In genomic region chr17:3801043-3801746, GRCh38 we compare ENCODE assay signal across 8 cellular contexts. TPM values are rescaled to one million over a fixed set of nuclear protein-coding genes. Genes with fewer than 3 reads are reported as not detected.
DNase-seq lines count a peak whose midpoint lies in the region; ATAC-seq and TF ChIP-seq lines count a peak whose summit lies in the region.

A gene with protein sequence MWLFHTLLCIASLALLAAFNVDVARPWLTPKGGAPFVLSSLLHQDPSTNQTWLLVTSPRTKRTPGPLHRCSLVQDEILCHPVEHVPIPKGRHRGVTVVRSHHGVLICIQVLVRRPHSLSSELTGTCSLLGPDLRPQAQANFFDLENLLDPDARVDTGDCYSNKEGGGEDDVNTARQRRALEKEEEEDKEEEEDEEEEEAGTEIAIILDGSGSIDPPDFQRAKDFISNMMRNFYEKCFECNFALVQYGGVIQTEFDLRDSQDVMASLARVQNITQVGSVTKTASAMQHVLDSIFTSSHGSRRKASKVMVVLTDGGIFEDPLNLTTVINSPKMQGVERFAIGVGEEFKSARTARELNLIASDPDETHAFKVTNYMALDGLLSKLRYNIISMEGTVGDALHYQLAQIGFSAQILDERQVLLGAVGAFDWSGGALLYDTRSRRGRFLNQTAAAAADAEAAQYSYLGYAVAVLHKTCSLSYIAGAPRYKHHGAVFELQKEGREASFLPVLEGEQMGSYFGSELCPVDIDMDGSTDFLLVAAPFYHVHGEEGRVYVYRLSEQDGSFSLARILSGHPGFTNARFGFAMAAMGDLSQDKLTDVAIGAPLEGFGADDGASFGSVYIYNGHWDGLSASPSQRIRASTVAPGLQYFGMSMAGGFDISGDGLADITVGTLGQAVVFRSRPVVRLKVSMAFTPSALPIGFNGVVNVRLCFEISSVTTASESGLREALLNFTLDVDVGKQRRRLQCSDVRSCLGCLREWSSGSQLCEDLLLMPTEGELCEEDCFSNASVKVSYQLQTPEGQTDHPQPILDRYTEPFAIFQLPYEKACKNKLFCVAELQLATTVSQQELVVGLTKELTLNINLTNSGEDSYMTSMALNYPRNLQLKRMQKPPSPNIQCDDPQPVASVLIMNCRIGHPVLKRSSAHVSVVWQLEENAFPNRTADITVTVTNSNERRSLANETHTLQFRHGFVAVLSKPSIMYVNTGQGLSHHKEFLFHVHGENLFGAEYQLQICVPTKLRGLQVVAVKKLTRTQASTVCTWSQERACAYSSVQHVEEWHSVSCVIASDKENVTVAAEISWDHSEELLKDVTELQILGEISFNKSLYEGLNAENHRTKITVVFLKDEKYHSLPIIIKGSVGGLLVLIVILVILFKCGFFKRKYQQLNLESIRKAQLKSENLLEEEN (minus strand): TSS chr17:3801188. CDS start chr17:3801144, 44 bp downstream.

- H3K27ac ChIP-seq in DND-41 (ENCODE audit: low read length) (peak within 1 kb of the TSS; percentile 56), trophoblast cell (ENCODE audit: low read depth, low read length) (peak within 1 kb of the TSS; percentile 40)

- H3K4me1 ChIP-seq in DND-41 (ENCODE audit: insufficient read depth, low read length) (peaks cover 26% of the 10 kb centered on the region), trophoblast cell (ENCODE audit: control insufficient read depth in 1 of 2, insufficient read depth in 2 of 2, low read length in 2 of 2) (peaks cover 10 to 14% of the 10 kb centered on the region in 2 experiments)

- no peak within 1 kb of the TSS for H3K23ac ChIP-seq in trophoblast cell (ENCODE audit: low read length)

- no peaks in the 10 kb centered on the region for H3K79me1 ChIP-seq in trophoblast cell (ENCODE audit: low read length)

- H3K4me2 ChIP-seq in DND-41 (ENCODE audit: insufficient read depth, low read length) (no peak within 1 kb of the TSS), trophoblast cell (ENCODE audit: low read length) (no peak within 1 kb of the TSS)

- H3K9me3 Mint-ChIP-seq in activated B cell treated with CpG ODN at 0.5 μM for 24 hours, result no peaks in the 10 kb centered on the region

- H4K12ac ChIP-seq in trophoblast cell (ENCODE audit: low read depth, low read length), result peak within 1 kb of the TSS; percentile 50

- no peaks in the 10 kb centered on the region for H3K27me3 Mint-ChIP-seq in activated B cell treated with CpG ODN at 0.5 μM for 24 hours

- no peak for ATAC-seq in DND-41 (ENCODE audit: insufficient read depth, low read depth)
- ATAC-seq in activated B cell treated with CpG ODN at 0.5 μM for 24 hours (ENCODE audit: low read depth), result no peak
- no peak for ATAC-seq in Right ventricle myocardium superior (ENCODE audit: poor library complexity)
- ATAC-seq in HG02938 (IDR thresholded peaks at IDR 0.05; ENCODE audit: unreplicated experiment), result no peak
- no peak for ATAC-seq in GM21786 (IDR thresholded peaks at IDR 0.05; ENCODE audit: unreplicated experiment)

- peak within 1 kb of the TSS; percentile 25 for H3K18ac ChIP-seq in trophoblast cell (ENCODE audit: low read length)

- POLR2A ChIA-PET in activated B cell treated with CpG ODN at 0.5 μM for 24 hours (lab: Charles Lee), result interaction anchor here (1.0 kb wide), 1 partner anchor 342 kb away, joined by 3 read pairs; the partner anchor contains the start of genes CYB5D2 and ZZEF1

- H3K4me3 ChIP-seq in DND-41 (ENCODE audit: low read depth in 1 of 2, low read length in 2 of 2) (no peak within 1 kb of the TSS), trophoblast cell (ENCODE audit: low read depth, low read length) (no peak within 1 kb of the TSS)

- TF ChIP-seq CTCF in DND-41 (IDR thresholded peaks at IDR 0.05; ENCODE audit: borderline replicate concordance, extremely low read depth, low read length, poor library complexity, severe bottlenecking) (peak; percentile 9), activated B cell treated with CpG ODN at 0.5 μM for 24 hours (IDR thresholded peaks at IDR 0.05) (no peak)

- no peaks in the 10 kb centered on the region for H4K20me1 ChIP-seq in DND-41 (ENCODE audit: insufficient read depth, low read length)

- H3K9ac ChIP-seq in DND-41 (ENCODE audit: low read depth, low read length), result no peak within 1 kb of the TSS
- H3K9ac ChIP-seq in trophoblast cell (ENCODE audit: low read length), result no peak within 1 kb of the TSS

- H2BK12ac ChIP-seq in trophoblast cell (ENCODE audit: low read length), result peak within 1 kb of the TSS; percentile 42

- H3K79me2 ChIP-seq in DND-41 (ENCODE audit: insufficient read depth, low read length) (no peaks in the 10 kb centered on the region), trophoblast cell (ENCODE audit: control insufficient read depth, insufficient read depth, low read length, poor library complexity) (no peaks in the 10 kb centered on the region)

- no peak for DNase-seq in DND-41
- no peak for DNase-seq in activated B cell treated with CpG ODN at 0.5 μM for 24 hours
- DNase-seq in Right ventricle myocardium superior, result no peak
- no peak for DNase-seq in trophoblast cell
- DNase-seq in hippocampal formation (lab: John Stamatoyannopoulos, UW), result no peak
- no peak for DNase-seq in hepatic stellate cell (ENCODE audit: low spot score)

- no peak within 1 kb of the TSS for H3K4me3 Mint-ChIP-seq in activated B cell treated with CpG ODN at 0.5 μM for 24 hours

- CTCF ChIA-PET in activated B cell treated with CpG ODN at 0.5 μM for 24 hours (lab: Charles Lee), result interaction anchor here (0.5 to 1.0 kb wide), 2 partner anchors 26 to 131 kb away, joined by 3 read pairs; no protein-coding TSS in a partner anchor

- H3K36me3 Mint-ChIP-seq in activated B cell treated with CpG ODN at 0.5 μM for 24 hours (ENCODE audit: low read depth), result peaks cover 6% of the 10 kb centered on the region

- H3K9me3 ChIP-seq in DND-41 (ENCODE audit: insufficient read depth, low read length, severe bottlenecking) (no peaks in the 10 kb centered on the region), trophoblast cell (ENCODE audit: insufficient read depth, low read depth, low read length) (no peaks in the 10 kb centered on the region)

- peak within 1 kb of the TSS; percentile 3 for H4K8ac ChIP-seq in trophoblast cell (ENCODE audit: low read depth, low read length)

- no peaks in the 10 kb centered on the region for H3K27me3 ChIP-seq in DND-41 (ENCODE audit: insufficient read depth, low read length, poor library complexity)
- no peaks in the 10 kb centered on the region for H3K27me3 ChIP-seq in trophoblast cell (ENCODE audit: insufficient read depth, low read length)

- H2AK5ac ChIP-seq in trophoblast cell (ENCODE audit: low read length), result no peak within 1 kb of the TSS

- H4K91ac ChIP-seq in trophoblast cell (ENCODE audit: low read depth, low read length), result peak within 1 kb of the TSS; percentile 69

- 0 out of 2 replicates have a peak, but pooled peaks cover 2% of the 10 kb centered on the region for H3K36me3 ChIP-seq in DND-41 (ENCODE audit: insufficient read depth, low read length)
- peaks cover 0 to 14% of the 10 kb centered on the region in 2 experiments for H3K36me3 ChIP-seq in trophoblast cell (ENCODE audit: control insufficient read depth in 1 of 2, insufficient read depth in 2 of 2, low read length in 2 of 2)

- peak within 1 kb of the TSS; percentile 48 for H2BK120ac ChIP-seq in trophoblast cell (ENCODE audit: insufficient read depth, low read length, poor library complexity)

- H2AFZ ChIP-seq in DND-41 (ENCODE audit: low read depth, low read length) (no peak within 1 kb of the TSS), trophoblast cell (ENCODE audit: insufficient read depth, low read length, poor library complexity) (no peak within 1 kb of the TSS)

- intact Hi-C loops in activated B cell treated with CpG ODN at 0.5 μM for 24 hours (cut with micrococcal nuclease) (no loop called here), Right ventricle myocardium superior (cut with DNase I) (no loop called here)

- WGBS in trophoblast cell (ENCODE audit: extremely low coverage, insufficient coverage, insufficient read length), result no CpG with 5 or more reads among the region's 19 CpGs

- H2BK5ac ChIP-seq in trophoblast cell (ENCODE audit: low read depth, low read length, poor library complexity), result peak within 1 kb of the TSS; percentile 18

- H3K4ac ChIP-seq in trophoblast cell (ENCODE audit: low read depth, low read length), result no peak within 1 kb of the TSS

- peak within 1 kb of the TSS; percentile 41 for H3K27ac Mint-ChIP-seq in activated B cell treated with CpG ODN at 0.5 μM for 24 hours

- peak within 1 kb of the TSS; percentile 37 for H3K14ac ChIP-seq in trophoblast cell (ENCODE audit: low read length)

- H3K4me1 Mint-ChIP-seq in activated B cell treated with CpG ODN at 0.5 μM for 24 hours, result peaks cover 67% of the 10 kb centered on the region

RNA-seq across cellular contexts. Expression of the gene that starts here (rescaled TPM):
- 42.9 and 45.3 TPM in 2 replicates for total RNA-seq in activated B cell treated with CpG ODN at 0.5 μM for 24 hours
- total RNA-seq in Right ventricle myocardium superior, result 14.8 TPM
- polyA plus RNA-seq in trophoblast cell (2013), result 32.1 and 34.1 TPM in 2 replicates
